1 cellular context compared by ENCODE assay signal in the genomic region with DNA sequence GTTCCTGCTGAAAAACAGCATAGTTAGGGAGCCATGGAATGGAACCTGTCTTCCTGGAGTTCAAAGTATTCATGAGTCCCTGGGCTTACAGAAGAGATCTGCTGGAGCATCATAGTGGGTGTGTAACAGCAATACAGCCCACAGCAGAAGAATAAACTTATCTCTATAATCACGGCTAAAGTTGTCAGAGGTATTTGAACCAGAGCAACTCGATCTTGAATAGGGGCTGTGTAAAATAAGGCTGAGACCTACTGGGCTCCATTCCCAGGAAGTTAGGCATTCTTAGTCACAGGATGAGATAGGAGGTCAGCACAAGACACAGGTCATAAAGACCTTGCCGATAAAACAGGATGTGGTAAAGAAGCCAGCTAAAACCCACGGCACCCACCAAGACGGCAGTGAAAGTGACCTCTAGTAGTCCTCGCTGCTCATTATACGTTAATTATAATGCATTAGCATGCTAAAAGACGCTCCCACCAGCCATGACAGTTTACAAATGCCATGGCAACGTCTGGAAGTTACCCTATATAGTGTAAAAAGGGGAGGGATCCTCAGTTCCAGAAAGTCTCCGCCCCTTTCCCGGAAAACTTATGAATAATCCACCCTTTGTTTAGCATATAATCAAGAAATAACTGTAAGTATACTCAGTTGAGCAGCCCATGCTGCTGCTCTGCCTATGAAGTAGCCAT.
A peak's percentile ranks its signal among the peaks of the same experiment; 100 is the strongest.
TF ChIP-seq lines count a peak whose summit lies in the region.

No MANE protein-coding gene starts in this region.

TF ChIP-seq in K562, 482 proteins besides CTCF, POLR2A, EP300 and RAD21 (continued from another document and continues in another):
- TF ChIP-seq, protein P1, sequence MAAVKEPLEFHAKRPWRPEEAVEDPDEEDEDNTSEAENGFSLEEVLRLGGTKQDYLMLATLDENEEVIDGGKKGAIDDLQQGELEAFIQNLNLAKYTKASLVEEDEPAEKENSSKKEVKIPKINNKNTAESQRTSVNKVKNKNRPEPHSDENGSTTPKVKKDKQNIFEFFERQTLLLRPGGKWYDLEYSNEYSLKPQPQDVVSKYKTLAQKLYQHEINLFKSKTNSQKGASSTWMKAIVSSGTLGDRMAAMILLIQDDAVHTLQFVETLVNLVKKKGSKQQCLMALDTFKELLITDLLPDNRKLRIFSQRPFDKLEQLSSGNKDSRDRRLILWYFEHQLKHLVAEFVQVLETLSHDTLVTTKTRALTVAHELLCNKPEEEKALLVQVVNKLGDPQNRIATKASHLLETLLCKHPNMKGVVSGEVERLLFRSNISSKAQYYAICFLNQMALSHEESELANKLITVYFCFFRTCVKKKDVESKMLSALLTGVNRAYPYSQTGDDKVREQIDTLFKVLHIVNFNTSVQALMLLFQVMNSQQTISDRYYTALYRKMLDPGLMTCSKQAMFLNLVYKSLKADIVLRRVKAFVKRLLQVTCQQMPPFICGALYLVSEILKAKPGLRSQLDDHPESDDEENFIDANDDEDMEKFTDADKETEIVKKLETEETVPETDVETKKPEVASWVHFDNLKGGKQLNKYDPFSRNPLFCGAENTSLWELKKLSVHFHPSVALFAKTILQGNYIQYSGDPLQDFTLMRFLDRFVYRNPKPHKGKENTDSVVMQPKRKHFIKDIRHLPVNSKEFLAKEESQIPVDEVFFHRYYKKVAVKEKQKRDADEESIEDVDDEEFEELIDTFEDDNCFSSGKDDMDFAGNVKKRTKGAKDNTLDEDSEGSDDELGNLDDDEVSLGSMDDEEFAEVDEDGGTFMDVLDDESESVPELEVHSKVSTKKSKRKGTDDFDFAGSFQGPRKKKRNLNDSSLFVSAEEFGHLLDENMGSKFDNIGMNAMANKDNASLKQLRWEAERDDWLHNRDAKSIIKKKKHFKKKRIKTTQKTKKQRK (IDR thresholded peaks at IDR 0.05; ENCODE audit: borderline replicate concordance, low read depth, low read length): no peak
- TF ChIP-seq RBM22 (IDR thresholded peaks at IDR 0.05; ENCODE audit: low read depth, low read length, poor library complexity, severe bottlenecking) (no peak), IRF2 (CRISPR knock-in tag; IDR thresholded peaks at IDR 0.05) (no peak), NBN (IDR thresholded peaks at IDR 0.05; ENCODE audit: low read depth) (no peak), ZSCAN32 (CRISPR knock-in tag; IDR thresholded peaks at IDR 0.05) (no peak), MTA2 (IDR thresholded peaks at IDR 0.05; ENCODE audit: low read depth) (no peak), CBFB (CRISPR knock-in tag; IDR thresholded peaks at IDR 0.05) (no peak), HNRNPH1 (optimal IDR thresholded peaks at IDR 0.05; ENCODE audit: low read depth, low read length) (no peak), FIP1L1 (IDR thresholded peaks at IDR 0.05; ENCODE audit: low read depth, low read length, poor library complexity, severe bottlenecking) (no peak), TCF3 (CRISPR knock-in tag; IDR thresholded peaks at IDR 0.05) (peak; percentile 40), ARNT (IDR thresholded peaks at IDR 0.05) (0 out of 4 replicates have a peak, but pooled peaks of 1 of the 2 experiments have one; percentile 39), TRIM28 (IDR thresholded peaks at IDR 0.05) (no peak; the same call in 1 of the 2 replicates), POLR3G (IDR thresholded peaks at IDR 0.05; ENCODE audit: extremely low read depth, insufficient read length, insufficient replicate concordance) (no peak), ZBTB8A (IDR thresholded peaks at IDR 0.05; ENCODE audit: partially characterized antibody) (no peak), KDM1A (IDR thresholded peaks at IDR 0.05) (no peak), BACH1 (tag; IDR thresholded peaks at IDR 0.05) (no peak), SMARCE1 (IDR thresholded peaks at IDR 0.05) (peak; percentile 60; the same call in 1 of the 2 replicates)
- TF ChIP-seq, protein P2, sequence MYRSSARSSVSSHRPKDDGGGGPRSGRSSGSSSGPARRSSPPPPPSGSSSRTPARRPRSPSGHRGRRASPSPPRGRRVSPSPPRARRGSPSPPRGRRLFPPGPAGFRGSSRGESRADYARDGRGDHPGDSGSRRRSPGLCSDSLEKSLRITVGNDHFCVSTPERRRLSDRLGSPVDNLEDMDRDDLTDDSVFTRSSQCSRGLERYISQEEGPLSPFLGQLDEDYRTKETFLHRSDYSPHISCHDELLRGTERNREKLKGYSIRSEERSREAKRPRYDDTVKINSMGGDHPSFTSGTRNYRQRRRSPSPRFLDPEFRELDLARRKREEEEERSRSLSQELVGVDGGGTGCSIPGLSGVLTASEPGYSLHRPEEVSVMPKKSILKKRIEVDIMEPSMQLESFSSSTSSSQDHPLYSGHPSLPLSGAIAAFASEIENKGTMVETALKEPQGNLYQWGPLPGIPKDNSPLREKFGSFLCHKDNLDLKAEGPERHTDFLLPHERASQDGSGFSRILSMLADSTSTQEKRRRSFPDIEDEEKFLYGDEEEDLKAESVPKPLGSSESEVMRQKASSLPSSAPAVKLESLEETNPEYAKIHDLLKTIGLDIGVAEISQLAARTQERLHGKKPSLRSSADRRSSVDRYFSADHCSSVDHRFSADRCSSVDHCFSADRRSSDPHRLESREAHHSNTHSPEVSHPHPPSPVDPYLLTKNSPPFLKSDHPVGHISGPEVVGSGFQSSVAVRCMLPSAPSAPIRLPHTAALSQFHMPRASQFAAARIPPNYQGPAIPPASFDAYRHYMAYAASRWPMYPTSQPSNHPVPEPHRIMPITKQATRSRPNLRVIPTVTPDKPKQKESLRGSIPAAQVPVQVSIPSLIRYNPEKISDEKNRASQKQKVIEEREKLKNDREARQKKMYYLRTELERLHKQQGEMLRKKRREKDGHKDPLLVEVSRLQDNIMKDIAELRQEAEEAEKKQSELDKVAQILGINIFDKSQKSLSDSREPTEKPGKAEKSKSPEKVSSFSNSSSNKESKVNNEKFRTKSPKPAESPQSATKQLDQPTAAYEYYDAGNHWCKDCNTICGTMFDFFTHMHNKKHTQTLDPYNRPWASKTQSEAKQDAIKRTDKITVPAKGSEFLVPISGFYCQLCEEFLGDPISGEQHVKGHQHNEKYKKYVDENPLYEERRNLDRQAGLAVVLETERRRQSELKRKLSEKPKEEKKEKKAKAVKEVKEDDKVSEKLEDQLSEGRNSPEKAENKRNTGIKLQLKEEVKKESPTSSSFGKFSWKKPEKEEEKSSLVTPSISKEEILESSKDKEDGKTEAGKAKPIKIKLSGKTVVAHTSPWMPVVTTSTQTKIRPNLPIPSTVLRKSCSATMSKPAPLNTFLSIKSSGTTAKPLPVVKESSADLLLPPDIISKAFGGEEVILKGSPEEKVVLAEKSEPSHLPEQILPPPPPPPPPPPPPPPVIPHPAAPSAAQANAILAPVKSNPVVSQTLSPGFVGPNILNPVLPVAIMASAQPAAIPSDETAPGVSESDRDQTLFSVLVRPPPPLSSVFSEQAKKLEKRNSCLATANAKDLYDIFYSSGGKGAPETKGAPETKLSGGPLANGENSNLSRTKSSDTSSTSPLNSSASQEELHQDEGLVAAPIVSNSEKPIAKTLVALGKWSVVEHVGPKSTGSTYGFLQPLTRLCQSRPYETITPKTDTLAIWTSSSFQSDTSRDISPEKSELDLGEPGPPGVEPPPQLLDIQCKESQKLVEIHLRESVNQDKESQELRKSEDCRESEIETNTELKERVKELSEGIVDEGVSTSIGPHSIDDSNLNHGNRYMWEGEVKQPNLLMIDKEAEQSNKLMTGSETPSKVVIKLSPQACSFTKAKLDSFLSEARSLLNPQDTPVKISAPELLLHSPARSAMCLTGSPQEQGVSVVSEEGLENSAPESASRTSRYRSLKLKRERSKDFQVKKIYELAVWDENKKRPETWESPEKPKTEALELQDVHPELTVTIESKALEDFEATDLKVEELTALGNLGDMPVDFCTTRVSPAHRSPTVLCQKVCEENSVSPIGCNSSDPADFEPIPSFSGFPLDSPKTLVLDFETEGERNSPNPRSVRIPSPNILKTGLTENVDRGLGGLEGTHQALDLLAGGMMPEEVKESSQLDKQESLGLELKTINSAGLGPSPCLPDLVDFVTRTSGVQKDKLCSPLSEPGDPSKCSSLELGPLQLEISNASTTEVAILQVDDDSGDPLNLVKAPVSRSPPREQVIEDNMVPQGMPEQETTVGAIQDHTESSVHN (IDR thresholded peaks at IDR 0.05; ENCODE audit: borderline replicate concordance in 1 of 2, low read depth in 1 of 2): no peak
- TF ChIP-seq, protein P3, sequence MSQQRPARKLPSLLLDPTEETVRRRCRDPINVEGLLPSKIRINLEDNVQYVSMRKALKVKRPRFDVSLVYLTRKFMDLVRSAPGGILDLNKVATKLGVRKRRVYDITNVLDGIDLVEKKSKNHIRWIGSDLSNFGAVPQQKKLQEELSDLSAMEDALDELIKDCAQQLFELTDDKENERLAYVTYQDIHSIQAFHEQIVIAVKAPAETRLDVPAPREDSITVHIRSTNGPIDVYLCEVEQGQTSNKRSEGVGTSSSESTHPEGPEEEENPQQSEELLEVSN (IDR thresholded peaks at IDR 0.05; ENCODE audit: borderline replicate concordance in 1 of 2, extremely low read depth in 1 of 2, insufficient read depth in 1 of 2, insufficient read length in 1 of 2, low read depth in 1 of 2, low read length in 1 of 2, poor library complexity in 1 of 2, severe bottlenecking in 1 of 2): no peak
- TF ChIP-seq, protein P4, sequence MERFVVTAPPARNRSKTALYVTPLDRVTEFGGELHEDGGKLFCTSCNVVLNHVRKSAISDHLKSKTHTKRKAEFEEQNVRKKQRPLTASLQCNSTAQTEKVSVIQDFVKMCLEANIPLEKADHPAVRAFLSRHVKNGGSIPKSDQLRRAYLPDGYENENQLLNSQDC (CRISPR knock-in tag; IDR thresholded peaks at IDR 0.05): no peak
- TF ChIP-seq, protein P5, sequence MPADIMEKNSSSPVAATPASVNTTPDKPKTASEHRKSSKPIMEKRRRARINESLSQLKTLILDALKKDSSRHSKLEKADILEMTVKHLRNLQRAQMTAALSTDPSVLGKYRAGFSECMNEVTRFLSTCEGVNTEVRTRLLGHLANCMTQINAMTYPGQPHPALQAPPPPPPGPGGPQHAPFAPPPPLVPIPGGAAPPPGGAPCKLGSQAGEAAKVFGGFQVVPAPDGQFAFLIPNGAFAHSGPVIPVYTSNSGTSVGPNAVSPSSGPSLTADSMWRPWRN (IDR thresholded peaks at IDR 0.05; ENCODE audit: low read depth): 0 out of 2 replicates have a peak, but pooled peaks have one; percentile 23
- TF ChIP-seq, protein P6, sequence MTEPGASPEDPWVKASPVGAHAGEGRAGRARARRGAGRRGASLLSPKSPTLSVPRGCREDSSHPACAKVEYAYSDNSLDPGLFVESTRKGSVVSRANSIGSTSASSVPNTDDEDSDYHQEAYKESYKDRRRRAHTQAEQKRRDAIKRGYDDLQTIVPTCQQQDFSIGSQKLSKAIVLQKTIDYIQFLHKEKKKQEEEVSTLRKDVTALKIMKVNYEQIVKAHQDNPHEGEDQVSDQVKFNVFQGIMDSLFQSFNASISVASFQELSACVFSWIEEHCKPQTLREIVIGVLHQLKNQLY (CRISPR knock-in tag; conservative IDR thresholded peaks at IDR 0.05): no peak
- TF ChIP-seq, protein P7, sequence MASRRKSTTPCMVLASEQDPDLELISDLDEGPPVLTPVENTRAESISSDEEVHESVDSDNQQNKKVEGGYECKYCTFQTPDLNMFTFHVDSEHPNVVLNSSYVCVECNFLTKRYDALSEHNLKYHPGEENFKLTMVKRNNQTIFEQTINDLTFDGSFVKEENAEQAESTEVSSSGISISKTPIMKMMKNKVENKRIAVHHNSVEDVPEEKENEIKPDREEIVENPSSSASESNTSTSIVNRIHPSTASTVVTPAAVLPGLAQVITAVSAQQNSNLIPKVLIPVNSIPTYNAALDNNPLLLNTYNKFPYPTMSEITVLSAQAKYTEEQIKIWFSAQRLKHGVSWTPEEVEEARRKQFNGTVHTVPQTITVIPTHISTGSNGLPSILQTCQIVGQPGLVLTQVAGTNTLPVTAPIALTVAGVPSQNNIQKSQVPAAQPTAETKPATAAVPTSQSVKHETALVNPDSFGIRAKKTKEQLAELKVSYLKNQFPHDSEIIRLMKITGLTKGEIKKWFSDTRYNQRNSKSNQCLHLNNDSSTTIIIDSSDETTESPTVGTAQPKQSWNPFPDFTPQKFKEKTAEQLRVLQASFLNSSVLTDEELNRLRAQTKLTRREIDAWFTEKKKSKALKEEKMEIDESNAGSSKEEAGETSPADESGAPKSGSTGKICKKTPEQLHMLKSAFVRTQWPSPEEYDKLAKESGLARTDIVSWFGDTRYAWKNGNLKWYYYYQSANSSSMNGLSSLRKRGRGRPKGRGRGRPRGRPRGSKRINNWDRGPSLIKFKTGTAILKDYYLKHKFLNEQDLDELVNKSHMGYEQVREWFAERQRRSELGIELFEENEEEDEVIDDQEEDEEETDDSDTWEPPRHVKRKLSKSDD (conservative IDR thresholded peaks at IDR 0.05; ENCODE audit: low read length): no peak
- TF ChIP-seq, protein P8, sequence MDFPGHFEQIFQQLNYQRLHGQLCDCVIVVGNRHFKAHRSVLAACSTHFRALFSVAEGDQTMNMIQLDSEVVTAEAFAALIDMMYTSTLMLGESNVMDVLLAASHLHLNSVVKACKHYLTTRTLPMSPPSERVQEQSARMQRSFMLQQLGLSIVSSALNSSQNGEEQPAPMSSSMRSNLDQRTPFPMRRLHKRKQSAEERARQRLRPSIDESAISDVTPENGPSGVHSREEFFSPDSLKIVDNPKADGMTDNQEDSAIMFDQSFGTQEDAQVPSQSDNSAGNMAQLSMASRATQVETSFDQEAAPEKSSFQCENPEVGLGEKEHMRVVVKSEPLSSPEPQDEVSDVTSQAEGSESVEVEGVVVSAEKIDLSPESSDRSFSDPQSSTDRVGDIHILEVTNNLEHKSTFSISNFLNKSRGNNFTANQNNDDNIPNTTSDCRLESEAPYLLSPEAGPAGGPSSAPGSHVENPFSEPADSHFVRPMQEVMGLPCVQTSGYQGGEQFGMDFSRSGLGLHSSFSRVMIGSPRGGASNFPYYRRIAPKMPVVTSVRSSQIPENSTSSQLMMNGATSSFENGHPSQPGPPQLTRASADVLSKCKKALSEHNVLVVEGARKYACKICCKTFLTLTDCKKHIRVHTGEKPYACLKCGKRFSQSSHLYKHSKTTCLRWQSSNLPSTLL (IDR thresholded peaks at IDR 0.05): no peak
- TF ChIP-seq, protein P9, sequence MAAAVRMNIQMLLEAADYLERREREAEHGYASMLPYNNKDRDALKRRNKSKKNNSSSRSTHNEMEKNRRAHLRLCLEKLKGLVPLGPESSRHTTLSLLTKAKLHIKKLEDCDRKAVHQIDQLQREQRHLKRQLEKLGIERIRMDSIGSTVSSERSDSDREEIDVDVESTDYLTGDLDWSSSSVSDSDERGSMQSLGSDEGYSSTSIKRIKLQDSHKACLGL (CRISPR knock-in tag; IDR thresholded peaks at IDR 0.05; ENCODE audit: borderline replicate concordance, poor library complexity, severe bottlenecking): no peak
